ENCODE assay signal across 6 cellular contexts in genomic region chrX:112555831-112556230, GRCh38.
"Had no signal": no experiment of that assay in that cellular context is flagged by ENCODE, and none has a peak within 500 bp of the region (broad histone marks: within the 10 kb centered on the region; RNA-seq: fewer than 3 reads in every experiment).

No MANE protein-coding gene starts in this region.

- DNase-seq: GDM1, GF-D8 had no signal

- FAIRE-seq: G401.6, GM12892, GM18507, GM19239 had no signal
